In genomic region chr1:204791453-204792366, GRCh38 we compare ENCODE assay signal across 9 cellular contexts.
A peak's percentile ranks its signal among the peaks of the same experiment; 100 is the strongest.
DNase-seq lines count a peak whose midpoint lies in the region; ATAC-seq and TF ChIP-seq lines count a peak whose summit lies in the region.
"Had no signal": no experiment of that assay in that cellular context is flagged by ENCODE, and none has a peak within 500 bp of the region (broad histone marks: within the 10 kb centered on the region; RNA-seq: fewer than 3 reads in every experiment).

No MANE protein-coding gene starts in this region.

- H3K4me1 ChIP-seq in A673 (ENCODE audit: insufficient read depth, low read length, poor library complexity, severe bottlenecking), result no peaks in the 10 kb centered on the region
- no peaks in the 10 kb centered on the region for H3K4me1 ChIP-seq in effector memory CD4-positive, alpha-beta T cell (ENCODE audit: control insufficient read depth, insufficient read depth, low read length, poor library complexity, severe bottlenecking)

- H3K27me3 ChIP-seq in A673 (replicated peaks; ENCODE audit: insufficient read depth, low read depth, low read length, poor library complexity), result peaks cover 6% of the 10 kb centered on the region
- H3K27me3 ChIP-seq in effector memory CD4-positive, alpha-beta T cell (replicated peaks; ENCODE audit: control insufficient read depth, insufficient read depth, low read length, poor library complexity, severe bottlenecking), result no peaks in the 10 kb centered on the region

- POLR2A ChIA-PET in A673 (lab: Charles Lee; ENCODE audit: low non-redundant PET), result no interaction called here

- ATAC-seq in HG02623 (IDR thresholded peaks at IDR 0.05; ENCODE audit: unreplicated experiment), result no peak

- no peak overlapping the region for H3K27ac ChIP-seq in A673 (ENCODE audit: low read depth, low read length, poor library complexity, severe bottlenecking)
- no peak overlapping the region for H3K27ac ChIP-seq in effector memory CD4-positive, alpha-beta T cell (ENCODE audit: insufficient read depth, low read length, poor library complexity, severe bottlenecking)
- H3K27ac ChIP-seq: skin epidermis had no signal

- H3K36me3 ChIP-seq in A673 (ENCODE audit: insufficient read depth, low read length, poor library complexity, severe bottlenecking), result no peaks in the 10 kb centered on the region
- no peaks in the 10 kb centered on the region for H3K36me3 ChIP-seq in effector memory CD4-positive, alpha-beta T cell (ENCODE audit: control insufficient read depth, insufficient read depth, low read length)

- no peaks in the 10 kb centered on the region for H3K9me3 ChIP-seq in A673 (ENCODE audit: low read depth, low read length, poor library complexity, severe bottlenecking)
- no peaks in the 10 kb centered on the region for H3K9me3 ChIP-seq in effector memory CD4-positive, alpha-beta T cell (ENCODE audit: control insufficient read depth, low read length)

- DNase-seq in A673 (ENCODE audit: low spot score), result peak; percentile 80
- peak; percentile 52 for DNase-seq in GM19238 (ENCODE audit: insufficient read length, low spot score)
- DNase-seq in NCI-H460 (ENCODE audit: extremely low read depth, low read depth), result peak; percentile 71
- peak; percentile 90 to 91 for DNase-seq in activated CD4-positive, alpha-beta T cell treated with anti-CD3 and anti-CD28 coated beads, Interleukin-2, amount 50 U/mL, for 48 hours
- DNase-seq in effector memory CD4-positive, alpha-beta T cell, result peak; percentile 37 to 61 (median 51)
- DNase-seq in midbrain (lab: John Stamatoyannopoulos, UW), result peak; percentile 57
- DNase-seq in stimulated activated CD8-positive, alpha-beta memory T cell treated with anti-CD3 and anti-CD28 coated beads, Interleukin-2, amount 100 ng/mL, for 48 hours (ENCODE audit: low read depth in 2 of 2), result peak; percentile 73 to 78

- TF ChIP-seq CTCF in A673 (conservative IDR thresholded peaks at IDR 0.05; ENCODE audit: low read depth, low read length), result peak; percentile 87

- intact Hi-C loops in A673 (cut with micrococcal nuclease; ENCODE audit: unreplicated experiment), result no loop called here

- no TSS peak for BruUV-seq in A673 (replicated peaks; lab: Mats Ljungman, UMichigan)

- no peak overlapping the region for H3K4me3 ChIP-seq in A673 (ENCODE audit: low read depth, low read length, poor library complexity, severe bottlenecking)
- no peak overlapping the region for H3K4me3 ChIP-seq in effector memory CD4-positive, alpha-beta T cell (ENCODE audit: insufficient read depth, low read depth, low read length, poor library complexity, severe bottlenecking)
- H3K4me3 ChIP-seq: skin epidermis had no signal

- CTCF ChIA-PET in A673 (lab: Charles Lee), result interaction anchor here (0.6 to 0.7 kb wide), 5 partner anchors 11 to 711 kb away, joined by 3 to 13 read pairs (median 5); no protein-coding TSS in a partner anchor
